ENCODE assay signal across 16 cellular contexts in genomic region chr2:100017633-100018032, GRCh38.
A peak's percentile ranks its signal among the peaks of the same experiment; 100 is the strongest.
DNase-seq lines count a peak whose midpoint lies in the region; TF ChIP-seq lines count a peak whose summit lies in the region.
"Had no signal": no experiment of that assay in that cellular context is flagged by ENCODE, and none has a peak within 500 bp of the region (broad histone marks: within the 10 kb centered on the region; RNA-seq: fewer than 3 reads in every experiment).

No MANE protein-coding gene starts in this region.

- H3K4me1 Mint-ChIP-seq in Caco-2 (ENCODE audit: low read depth, unreplicated experiment): no peaks in the 10 kb centered on the region
- H3K4me1 Mint-ChIP-seq: activated T-helper 17 cell treated with anti-CD3 and anti-CD28 coated beads, Interleukin-2, amount 50 U/mL, for 72 hours; stimulated activated naive CD8-positive, alpha-beta T cell treated with anti-CD3 and anti-CD28 coated beads, Interleukin-15, amount 100 ng/mL, for 72 hours had no signal

- peak; percentile 33 for DNase-seq in NCI-H2107 treated with DMSO at 0.1 percent for 48 hours (lab: John Stamatoyannopoulos, UW; ENCODE audit: unreplicated experiment)
- DNase-seq in NCI-H2107 (lab: John Stamatoyannopoulos, UW): no peak
- peak; percentile 5 for DNase-seq in NCI-H2227 treated with DMSO at 0.1 percent for 48 hours (lab: John Stamatoyannopoulos, UW)
- peak; percentile 31 for DNase-seq in fibroblast of gingiva (ENCODE audit: low read depth)
- DNase-seq in DMS79 treated with DMSO at 0.1 percent for 48 hours (lab: John Stamatoyannopoulos, UW): no peak
- DNase-seq in effector CD8-positive, alpha-beta T cell (lab: John Stamatoyannopoulos, UW): no peak
- no peak for DNase-seq in Caco-2
- DNase-seq in iPS-NIHi11 (ENCODE audit: low spot score): no peak
- DNase-seq: anterior cingulate cortex; Calu3; colonic mucosa; left cardiac atrium; stimulated activated naive CD8-positive, alpha-beta T cell treated with anti-CD3 and anti-CD28 coated beads, Interleukin-15, amount 100 ng/mL, for 72 hours had no signal

- no peak overlapping the region for H3K4me3 Mint-ChIP-seq in Caco-2 (ENCODE audit: unreplicated experiment)
- H3K4me3 Mint-ChIP-seq: activated T-helper 17 cell treated with anti-CD3 and anti-CD28 coated beads, Interleukin-2, amount 50 U/mL, for 72 hours; stimulated activated naive CD8-positive, alpha-beta T cell treated with anti-CD3 and anti-CD28 coated beads, Interleukin-15, amount 100 ng/mL, for 72 hours had no signal

- CTCF ChIA-PET in Caco-2 (lab: Charles Lee): no interaction called here

- H3K36me3 Mint-ChIP-seq in Caco-2 (ENCODE audit: insufficient read depth, unreplicated experiment): no peaks in the 10 kb centered on the region

- TF ChIP-seq CTCF in Caco-2 (IDR thresholded peaks at IDR 0.05; ENCODE audit: insufficient read depth in 1 of 2, low read depth in 1 of 2, low read length in 1 of 2, severe bottlenecking in 1 of 2, unreplicated experiment in 1 of 2): no peak

- no peaks in the 10 kb centered on the region for H3K36me3 ChIP-seq in Caco-2 (ENCODE audit: control insufficient read depth, insufficient read depth, low read length)
- H3K36me3 ChIP-seq: colonic mucosa had no signal

- peaks cover 9% of the 10 kb centered on the region for H3K27me3 Mint-ChIP-seq in Caco-2 (ENCODE audit: insufficient read depth, unreplicated experiment)

- no peak overlapping the region for H3K27ac Mint-ChIP-seq in Caco-2 (ENCODE audit: unreplicated experiment)
- H3K27ac Mint-ChIP-seq: activated T-helper 17 cell treated with anti-CD3 and anti-CD28 coated beads, Interleukin-2, amount 50 U/mL, for 72 hours; stimulated activated naive CD8-positive, alpha-beta T cell treated with anti-CD3 and anti-CD28 coated beads, Interleukin-15, amount 100 ng/mL, for 72 hours had no signal

- H3K27me3 ChIP-seq in Caco-2 (replicated peaks; ENCODE audit: control insufficient read depth, insufficient read depth, low read length): no peaks in the 10 kb centered on the region
- H3K27me3 ChIP-seq: colonic mucosa had no signal

- POLR2A ChIA-PET in Caco-2 (lab: Charles Lee): interaction anchor here (0.7 kb wide), 1 partner anchor 122 kb away, joined by 3 read pairs; no protein-coding TSS in a partner anchor

- no peaks in the 10 kb centered on the region for H3K9me3 ChIP-seq in Caco-2
- H3K9me3 ChIP-seq: A549, colonic mucosa had no signal

- H3K4me3 ChIP-seq in Caco-2 (ENCODE audit: low read depth, low read length): no peak overlapping the region
- H3K4me3 ChIP-seq: A549, colonic mucosa had no signal

- no TSS peak for BruUV-seq in Caco-2 (replicated peaks; lab: Mats Ljungman, UMichigan)

- H3K9me3 Mint-ChIP-seq in Caco-2 (ENCODE audit: unreplicated experiment): no peaks in the 10 kb centered on the region
- H3K9me3 Mint-ChIP-seq: activated T-helper 17 cell treated with anti-CD3 and anti-CD28 coated beads, Interleukin-2, amount 50 U/mL, for 72 hours; stimulated activated naive CD8-positive, alpha-beta T cell treated with anti-CD3 and anti-CD28 coated beads, Interleukin-15, amount 100 ng/mL, for 72 hours had no signal

- intact Hi-C loops in Caco-2 (cut with micrococcal nuclease; ENCODE audit: unreplicated experiment): no loop called here

- no peaks in the 10 kb centered on the region for H3K4me1 ChIP-seq in Caco-2
- H3K4me1 ChIP-seq: colonic mucosa, parathyroid adenoma had no signal

Comparison
In these comparisons a context has a peak if more than half of its experiments do, and no peak if none do; other contexts are left out.
1. DNase-seq: peak in NCI-H2107 treated with DMSO at 0.1 percent for 48 hours (single experiment), NCI-H2227 treated with DMSO at 0.1 percent for 48 hours (single experiment) and fibroblast of gingiva (single experiment); none in NCI-H2107 (single experiment), DMS79 treated with DMSO at 0.1 percent for 48 hours (single experiment), effector CD8-positive, alpha-beta T cell (single experiment), Caco-2 (0 of 2) and iPS-NIHi11 (single experiment).